Comparison of ENCODE assay signal across 8 cellular contexts in the genomic region with DNA sequence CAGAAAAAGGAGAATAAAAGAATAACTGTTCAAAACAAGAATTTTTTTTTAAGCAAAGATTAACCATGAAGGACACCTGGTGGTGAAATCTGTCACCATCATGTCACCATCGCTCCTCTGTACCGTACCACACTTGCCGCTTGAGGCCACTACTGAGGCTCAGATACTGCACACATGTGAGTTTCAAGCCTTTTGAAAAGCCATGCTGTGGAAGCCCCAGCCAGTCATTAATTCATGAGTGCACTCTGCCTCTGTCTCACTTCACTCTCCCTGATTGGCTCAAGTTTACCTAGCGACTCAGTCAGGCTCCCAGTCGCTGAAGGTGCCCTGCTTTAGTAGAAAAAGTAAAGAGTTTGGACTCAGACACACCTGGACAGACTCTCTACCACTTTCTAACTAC. TPM values are rescaled to one million over a fixed set of nuclear protein-coding genes. Genes with fewer than 3 reads are reported as not detected.
DNase-seq lines count a peak whose midpoint lies in the region; ATAC-seq and TF ChIP-seq lines count a peak whose summit lies in the region.

No MANE protein-coding gene starts in this region.

- no peaks in the 10 kb centered on the region for H3K4me1 ChIP-seq in PC-9 (replicated peaks; ENCODE audit: insufficient read depth)
- no peaks in the 10 kb centered on the region for H3K4me1 ChIP-seq in left ventricle myocardium inferior

- H4K20me1 ChIP-seq in PC-9 (ENCODE audit: insufficient read depth), result no peaks in the 10 kb centered on the region

- peak; percentile 92 for TF ChIP-seq CTCF in GM12864 (IDR thresholded peaks at IDR 0.05; ENCODE audit: low read depth, low read length, missing control alignments)
- TF ChIP-seq CTCF in PC-9 (conservative IDR thresholded peaks at IDR 0.05), result peak; percentile 70
- no peak for TF ChIP-seq CTCF in left ventricle myocardium inferior (IDR thresholded peaks at IDR 0.05; ENCODE audit: borderline replicate concordance)

- H3K9me3 ChIP-seq in PC-9 (ENCODE audit: insufficient read depth, low read depth), result no peaks in the 10 kb centered on the region
- no peaks in the 10 kb centered on the region for H3K9me3 ChIP-seq in left ventricle myocardium inferior (replicated peaks)

- H3K4me3 ChIP-seq in GM12864 (ENCODE audit: low read depth, low read length) (no peak overlapping the region), PC-9 (no peak overlapping the region), left ventricle myocardium inferior (no peak overlapping the region)

- H3K79me2 ChIP-seq in PC-9 (ENCODE audit: low read depth), result no peaks in the 10 kb centered on the region

- H3K27me3 ChIP-seq in PC-9 (ENCODE audit: insufficient read depth, low read depth) (peaks cover 12% of the 10 kb centered on the region; the same call in 1 of the 2 replicates), left ventricle myocardium inferior (ENCODE audit: low read depth) (no peaks in the 10 kb centered on the region)

- no peak overlapping the region for H2AFZ ChIP-seq in PC-9

- intact Hi-C loops in PC-9 (cut with micrococcal nuclease; ENCODE audit: unreplicated experiment), result loop anchor here (1.0 to 10.0 kb wide), 4 partner anchors 121 to 221 kb away; no protein-coding TSS in a partner anchor
- intact Hi-C loops in left ventricle myocardium inferior (cut with micrococcal nuclease), result no loop called here

- DNase-seq in GM12864 (ENCODE audit: low read depth) (peak; percentile 90), PC-9 (peak in 1 of 2 experiments; percentile 29), iPS-NIHi11 (ENCODE audit: low spot score) (peak; percentile 51), Ammon's horn (ENCODE audit: low spot score) (no peak), foreskin melanocyte (no peak), left ventricle myocardium inferior (no peak)

- H3K27ac ChIP-seq in PC-9, result no peak overlapping the region
- H3K27ac ChIP-seq in left ventricle myocardium inferior (replicated peaks), result no peak overlapping the region

- H3K36me3 ChIP-seq in PC-9 (ENCODE audit: low read depth) (no peaks in the 10 kb centered on the region), left ventricle myocardium inferior (no peaks in the 10 kb centered on the region)

- POLR2A ChIA-PET in PC-9 (lab: Charles Lee; ENCODE audit: unreplicated experiment), result no interaction called here

- no TSS peak for BruUV-seq in PC-9 (replicated peaks; lab: Mats Ljungman, UMichigan)

- no peaks in the 10 kb centered on the region for H3K9me2 ChIP-seq in PC-9 (ENCODE audit: insufficient read depth)

- CTCF ChIA-PET in PC-9 (lab: Charles Lee), result no interaction called here

- ATAC-seq in GM19463 (IDR thresholded peaks at IDR 0.05; ENCODE audit: unreplicated experiment) (peak; percentile 100), HG03354 (IDR thresholded peaks at IDR 0.05; ENCODE audit: poor library complexity, severe bottlenecking, unreplicated experiment) (peak; percentile 99)

- no peak overlapping the region for H3K4me2 ChIP-seq in PC-9

- H3F3A ChIP-seq in PC-9 (ENCODE audit: insufficient read depth, low read depth), result no peaks in the 10 kb centered on the region

RNA-seq across cellular contexts. Expression of gene MS4A12, which starts 6.6 kb away (rescaled TPM):
- total RNA-seq in PC-9 (2021), result not detected in 2 replicates
- not detected for total RNA-seq in left ventricle myocardium inferior

RNA-seq across cellular contexts. Expression of gene MS4A13, which starts 29.2 kb away (rescaled TPM):
- total RNA-seq in PC-9 (2021) (not detected in 2 replicates), left ventricle myocardium inferior (not detected)

RNA-seq across cellular contexts. Expression of gene MS4A1, which starts 30.3 kb away (rescaled TPM):
- not detected in 2 replicates for total RNA-seq in PC-9 (2021)
- not detected for total RNA-seq in left ventricle myocardium inferior

RNA-seq across cellular contexts. Expression of gene MS4A5, which starts 56.6 kb away (rescaled TPM):
- not detected in 2 replicates for total RNA-seq in PC-9 (2021)
- not detected for total RNA-seq in left ventricle myocardium inferior

Comparison
In these comparisons a context has a peak if more than half of its experiments do, and no peak if none do; other contexts are left out.
1. DNase-seq: peak in GM12864 (single experiment) and iPS-NIHi11 (single experiment); none in Ammon's horn (single experiment), foreskin melanocyte (single experiment) and left ventricle myocardium inferior (single experiment).